8 cellular contexts compared by ENCODE assay signal in the genomic region with DNA sequence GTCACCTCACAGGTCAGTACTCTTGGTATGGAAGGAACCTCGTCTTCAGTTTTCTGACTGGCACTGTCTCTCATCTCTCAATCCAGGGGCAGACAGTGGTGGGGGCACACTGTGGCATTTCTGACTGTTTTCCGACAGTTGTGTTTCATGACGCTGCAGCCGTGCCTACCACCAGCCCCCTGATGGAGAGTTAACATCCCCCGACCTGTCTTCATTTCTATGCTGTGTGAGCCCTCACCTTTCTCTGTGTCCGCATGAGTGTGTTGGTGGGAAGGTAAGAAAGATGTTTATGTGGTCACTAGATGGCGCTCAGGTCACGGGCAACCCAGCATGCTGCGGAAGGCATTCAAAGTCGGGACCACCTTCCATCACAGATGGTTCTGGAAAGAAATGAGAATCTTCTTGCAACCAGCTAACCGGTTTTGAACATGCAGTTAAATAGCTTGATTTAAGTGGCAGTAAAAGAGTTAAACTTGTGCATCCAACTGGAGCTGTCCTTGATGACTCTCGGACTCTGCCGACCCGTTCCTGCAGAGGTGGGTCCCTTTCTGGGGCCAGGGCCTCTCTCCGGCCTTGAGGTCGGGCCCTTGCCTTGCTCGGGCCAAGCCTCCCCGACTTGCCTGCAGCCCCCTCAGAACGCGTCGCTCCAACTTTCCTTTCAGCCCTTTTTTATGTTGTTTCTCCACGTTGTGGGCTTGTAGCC.
A peak's percentile ranks its signal among the peaks of the same experiment; 100 is the strongest.
DNase-seq lines count a peak whose midpoint lies in the region; ATAC-seq and TF ChIP-seq lines count a peak whose summit lies in the region.

No MANE protein-coding gene starts in this region.

- DNase-seq in DMS53 (lab: John Stamatoyannopoulos, UW): peak; percentile 81
- DNase-seq in HEK293T (ENCODE audit: extremely low spot score): peak; percentile 70
- DNase-seq in NCI-H2227 treated with DMSO at 0.1 percent for 48 hours (lab: John Stamatoyannopoulos, UW): peak; percentile 84
- DNase-seq in activated CD4-positive, alpha-beta T cell treated with anti-CD3 and anti-CD28 coated beads, Interleukin-2, amount 50 U/mL, for 1 hour: peak; percentile 16
- DNase-seq in lung microvascular endothelial cell (ENCODE audit: low read depth in 2 of 2): peak; percentile 73 to 88
- peak; percentile 60 for DNase-seq in stimulated activated CD8-positive, alpha-beta memory T cell treated with anti-CD3 and anti-CD28 coated beads, Interleukin-4, amount 100 ng/mL, for 48 hours

- no peaks in the 10 kb centered on the region for H3K36me3 ChIP-seq in duodenal mucosa (ENCODE audit: control insufficient read depth in 1 of 2, insufficient read depth in 2 of 2, low read length in 2 of 2)

- H3K27ac ChIP-seq in duodenal mucosa (ENCODE audit: low read depth, low read length): no peak overlapping the region

- no peaks in the 10 kb centered on the region for H3K9me3 ChIP-seq in duodenal mucosa (ENCODE audit: control insufficient read depth in 1 of 2, low read length in 2 of 2)

- POLR2A ChIA-PET in HEK293T (lab: Yijun Ruan, JAX): no interaction called here

- H3K4me3 ChIP-seq in duodenal mucosa (ENCODE audit: low read depth in 1 of 2, low read length in 2 of 2): peak overlapping the region; percentile 31 to 42

- no peak for ATAC-seq in HG02938 (IDR thresholded peaks at IDR 0.05; ENCODE audit: unreplicated experiment)

- CTCF ChIA-PET in HEK293T (lab: Yijun Ruan, JAX): interaction anchor here (0.5 to 1.5 kb wide), 7 partner anchors 50 to 1433 kb away, joined by 3 to 4 read pairs (median 3); no protein-coding TSS in a partner anchor

- H3K27me3 ChIP-seq in duodenal mucosa (ENCODE audit: control insufficient read depth in 1 of 2, insufficient read depth in 2 of 2, low read length in 2 of 2): no peaks in the 10 kb centered on the region

- peaks cover 5 to 13% of the 10 kb centered on the region in 2 donors for H3K4me1 ChIP-seq in duodenal mucosa (ENCODE audit: control insufficient read depth in 1 of 2, insufficient read depth in 2 of 2, low read length in 2 of 2)

- no peak overlapping the region for H3K9ac ChIP-seq in duodenal mucosa (ENCODE audit: low read depth in 1 of 2, low read length in 2 of 2)

TF ChIP-seq in HEK293T, 16 proteins besides CTCF, POLR2A, EP300 and RAD21:
- TF ChIP-seq BHLHE40 (IDR thresholded peaks at IDR 0.05; ENCODE audit: borderline replicate concordance) (no peak), FOXM1 (IDR thresholded peaks at IDR 0.05; ENCODE audit: borderline replicate concordance) (no peak), TARDBP (IDR thresholded peaks at IDR 0.05) (no peak), NFRKB (IDR thresholded peaks at IDR 0.05) (no peak), FOXA1 (IDR thresholded peaks at IDR 0.05) (no peak), CTBP1 (IDR thresholded peaks at IDR 0.05; ENCODE audit: borderline replicate concordance) (no peak), LEF1 (IDR thresholded peaks at IDR 0.05; ENCODE audit: borderline replicate concordance) (no peak)
- TF ChIP-seq, protein P1, sequence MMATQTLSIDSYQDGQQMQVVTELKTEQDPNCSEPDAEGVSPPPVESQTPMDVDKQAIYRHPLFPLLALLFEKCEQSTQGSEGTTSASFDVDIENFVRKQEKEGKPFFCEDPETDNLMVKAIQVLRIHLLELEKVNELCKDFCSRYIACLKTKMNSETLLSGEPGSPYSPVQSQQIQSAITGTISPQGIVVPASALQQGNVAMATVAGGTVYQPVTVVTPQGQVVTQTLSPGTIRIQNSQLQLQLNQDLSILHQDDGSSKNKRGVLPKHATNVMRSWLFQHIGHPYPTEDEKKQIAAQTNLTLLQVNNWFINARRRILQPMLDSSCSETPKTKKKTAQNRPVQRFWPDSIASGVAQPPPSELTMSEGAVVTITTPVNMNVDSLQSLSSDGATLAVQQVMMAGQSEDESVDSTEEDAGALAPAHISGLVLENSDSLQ (IDR thresholded peaks at IDR 0.05): no peak
TF ChIP-seq in HEK293T: peak in this region for 0.

Comparison
In these comparisons a context has a peak if more than half of its experiments do, and no peak if none do; other contexts are left out.
1. DNase-seq: peak in every context shown above with its lines; median percentile 84 in NCI-H2227 treated with DMSO at 0.1 percent for 48 hours; 81 in DMS53; 80 in lung microvascular endothelial cell; 70 in HEK293T; 60 in stimulated activated CD8-positive, alpha-beta memory T cell treated with anti-CD3 and anti-CD28 coated beads, Interleukin-4, amount 100 ng/mL, for 48 hours; 16 in activated CD4-positive, alpha-beta T cell treated with anti-CD3 and anti-CD28 coated beads, Interleukin-2, amount 50 U/mL, for 1 hour.